In the genomic region with DNA sequence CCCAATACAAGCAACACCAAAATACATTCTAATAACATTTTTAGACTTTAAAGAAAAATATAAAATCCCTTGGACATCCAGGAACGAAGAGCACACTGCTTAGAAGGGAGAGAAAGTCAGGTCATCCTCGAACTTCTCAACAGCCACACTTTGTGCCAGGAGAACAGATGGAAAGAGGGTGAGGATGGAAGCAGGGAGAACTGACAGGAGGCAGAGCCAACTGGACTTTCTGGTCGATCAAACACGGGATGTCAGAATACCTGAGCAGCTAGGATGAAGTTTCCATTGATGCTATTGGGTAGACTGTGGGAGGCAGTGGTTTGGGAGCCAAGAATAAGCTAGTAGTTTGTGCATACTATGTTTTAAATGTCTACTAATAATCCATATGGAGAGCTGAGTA, we compare ENCODE assay signal across 17 cellular contexts.
DNase-seq lines count a peak whose midpoint lies in the region; FAIRE-seq and TF ChIP-seq lines count a peak whose summit lies in the region.
"Had no signal": no experiment of that assay in that cellular context is flagged by ENCODE, and none has a peak within 500 bp of the region (broad histone marks: within the 10 kb centered on the region; RNA-seq: fewer than 3 reads in every experiment).

No MANE protein-coding gene starts in this region.

- H3K4me1 Mint-ChIP-seq in activated T-helper 1 cell treated with anti-CD3 and anti-CD28 coated beads, Interleukin-12 subunit alpha, Interleukin-12 subunit beta, Interleukin-2, Interleukin-4 antibody, amounts not matched to agents 30 ng/mL and 10 ng/mL and 1 ng/mL, durations not matched to agents 14 hours and 24 hours and 36 hours (ENCODE audit: low read depth): peaks cover 89% of the 10 kb centered on the region

- peaks cover 22% of the 10 kb centered on the region for H3K36me3 Mint-ChIP-seq in activated T-helper 1 cell treated with anti-CD3 and anti-CD28 coated beads, Interleukin-12 subunit alpha, Interleukin-12 subunit beta, Interleukin-2, Interleukin-4 antibody, amounts not matched to agents 30 ng/mL and 10 ng/mL and 1 ng/mL, durations not matched to agents 14 hours and 24 hours and 36 hours (ENCODE audit: low read depth)

- H3K27ac ChIP-seq in ACC112 (ENCODE audit: low read depth, low read length) (peak overlapping the region; percentile 81), keratinocyte (ENCODE audit: control insufficient read depth, insufficient read depth, low read length) (peak overlapping the region; percentile 64), ascending aorta (no peak overlapping the region)
- H3K27ac ChIP-seq: SK-N-MC had no signal

- H3K9me3 ChIP-seq in keratinocyte (ENCODE audit: control insufficient read depth, low read depth, low read length) (no peaks in the 10 kb centered on the region), ascending aorta (peaks cover 0 to 5% of the 10 kb centered on the region in 2 donors)
- H3K9me3 ChIP-seq: suprapubic skin had no signal

- intact Hi-C loops in activated T-helper 1 cell treated with anti-CD3 and anti-CD28 coated beads, Interleukin-12 subunit alpha, Interleukin-12 subunit beta, Interleukin-2, Interleukin-4 antibody, amounts not matched to agents 30 ng/mL and 10 ng/mL and 1 ng/mL, durations not matched to agents 14 hours and 24 hours and 36 hours (cut with micrococcal nuclease): no loop called here
- intact Hi-C loops in ascending aorta (cut with DNase I): no loop called here

- no peaks in the 10 kb centered on the region for H3K79me2 ChIP-seq in ACC112 (ENCODE audit: control insufficient read depth, insufficient read depth, low read length, unreplicated experiment)
- H3K79me2 ChIP-seq in keratinocyte (ENCODE audit: control insufficient read depth, insufficient read depth, low read length): no peaks in the 10 kb centered on the region

- H3K4me3 ChIP-seq in ACC112 (ENCODE audit: low read depth, low read length) (no peak overlapping the region), keratinocyte (ENCODE audit: control insufficient read depth in 2 of 3, extremely low read depth in 1 of 3, insufficient read depth in 2 of 3, low read depth in 1 of 3, low read length in 3 of 3) (no peak overlapping the region), ascending aorta (no peak overlapping the region)
- H3K4me3 ChIP-seq: SK-N-MC, suprapubic skin had no signal

- in situ Hi-C loops in G401 (cut with HindIII; ENCODE audit: low sequenced_read_pairs): no loop called here

- H3K4me2 ChIP-seq in keratinocyte (ENCODE audit: control insufficient read depth, extremely low read depth, insufficient read depth, low read depth, low read length): no peak overlapping the region

- peaks cover 23% of the 10 kb centered on the region for H3K9me3 Mint-ChIP-seq in activated T-helper 1 cell treated with anti-CD3 and anti-CD28 coated beads, Interleukin-12 subunit alpha, Interleukin-12 subunit beta, Interleukin-2, Interleukin-4 antibody, amounts not matched to agents 30 ng/mL and 10 ng/mL and 1 ng/mL, durations not matched to agents 14 hours and 24 hours and 36 hours

- TF ChIP-seq CTCF in keratinocyte (optimal IDR thresholded peaks at IDR 0.05 in 1 of 3, IDR thresholded peaks at IDR 0.05 in 1 of 3, conservative IDR thresholded peaks at IDR 0.05 in 1 of 3; ENCODE audit: extremely low read depth in 1 of 3, insufficient read depth in 2 of 3, low read length in 3 of 3) (no peak), ascending aorta (IDR thresholded peaks at IDR 0.05) (no peak)

- H3K36me3 ChIP-seq in ACC112 (ENCODE audit: insufficient read depth, low read length) (no peaks in the 10 kb centered on the region), keratinocyte (ENCODE audit: control insufficient read depth in 2 of 2, extremely low read depth in 1 of 2, insufficient read depth in 2 of 2, low read length in 2 of 2) (no peaks in the 10 kb centered on the region), ascending aorta (no peaks in the 10 kb centered on the region)
- H3K36me3 ChIP-seq: suprapubic skin had no signal

- H4K20me1 ChIP-seq in keratinocyte (ENCODE audit: control insufficient read depth, extremely low read depth, insufficient read depth, low read length): no peaks in the 10 kb centered on the region

- peak overlapping the region; percentile 95 for H3K27ac Mint-ChIP-seq in activated T-helper 1 cell treated with anti-CD3 and anti-CD28 coated beads, Interleukin-12 subunit alpha, Interleukin-12 subunit beta, Interleukin-2, Interleukin-4 antibody, amounts not matched to agents 30 ng/mL and 10 ng/mL and 1 ng/mL, durations not matched to agents 14 hours and 24 hours and 36 hours
- H3K27ac Mint-ChIP-seq: B cell had no signal

- no peak overlapping the region for H3K4me3 Mint-ChIP-seq in activated T-helper 1 cell treated with anti-CD3 and anti-CD28 coated beads, Interleukin-12 subunit alpha, Interleukin-12 subunit beta, Interleukin-2, Interleukin-4 antibody, amounts not matched to agents 30 ng/mL and 10 ng/mL and 1 ng/mL, durations not matched to agents 14 hours and 24 hours and 36 hours
- H3K4me3 Mint-ChIP-seq: B cell had no signal

- H3K4me1 ChIP-seq in ACC112 (ENCODE audit: control insufficient read depth, insufficient read depth, low read length, unreplicated experiment): peaks cover 33% of the 10 kb centered on the region
- peaks cover 42% of the 10 kb centered on the region for H3K4me1 ChIP-seq in keratinocyte (ENCODE audit: control insufficient read depth, extremely low read depth, insufficient read depth, low read length)
- H3K4me1 ChIP-seq in ascending aorta: peaks cover 0 to 4% of the 10 kb centered on the region in 2 donors

- no peaks in the 10 kb centered on the region for H3K9me1 ChIP-seq in keratinocyte (ENCODE audit: control insufficient read depth, extremely low read depth, insufficient read depth, low read length)

- H3K9ac ChIP-seq in keratinocyte (ENCODE audit: control insufficient read depth, extremely low read depth, insufficient read depth, low read length): peak overlapping the region; percentile 18

- H3K27me3 ChIP-seq in ACC112 (ENCODE audit: insufficient read depth, low read length) (no peaks in the 10 kb centered on the region), keratinocyte (ENCODE audit: control insufficient read depth, extremely low read depth, insufficient read depth, low read length) (no peaks in the 10 kb centered on the region), ascending aorta (no peaks in the 10 kb centered on the region)
- H3K27me3 ChIP-seq: suprapubic skin had no signal

- H3K27me3 Mint-ChIP-seq in activated T-helper 1 cell treated with anti-CD3 and anti-CD28 coated beads, Interleukin-12 subunit alpha, Interleukin-12 subunit beta, Interleukin-2, Interleukin-4 antibody, amounts not matched to agents 30 ng/mL and 10 ng/mL and 1 ng/mL, durations not matched to agents 14 hours and 24 hours and 36 hours (ENCODE audit: insufficient read depth): no peaks in the 10 kb centered on the region
- H3K27me3 Mint-ChIP-seq: B cell had no signal

- dilution Hi-C loops in keratinocyte (cut with MboI; ENCODE audit: extremely low pct_ligation_motif_present, low sequenced_read_pairs): no loop called here

- H2AFZ ChIP-seq in ACC112 (ENCODE audit: low read length, unreplicated experiment) (no peak overlapping the region), keratinocyte (ENCODE audit: control insufficient read depth, low read length) (no peak overlapping the region)

- FAIRE-seq in keratinocyte (lab: Jason Lieb, UNC): no peak
- FAIRE-seq: G401.6 had no signal

- DNase-seq in G401 (ENCODE audit: low spot score) (peak; percentile 73), keratinocyte (ENCODE audit: low read depth, low spot score) (no peak), nucleus accumbens (lab: John Stamatoyannopoulos, UW) (no peak), ascending aorta (ENCODE audit: low spot score in 2 of 2) (no peak), foreskin melanocyte (no peak)
- no peak for DNase-seq in activated T-helper 1 cell treated with anti-CD3 and anti-CD28 coated beads, Interleukin-12 subunit alpha, Interleukin-12 subunit beta, Interleukin-2, Interleukin-4 antibody, amounts not matched to agents 30 ng/mL and 10 ng/mL and 1 ng/mL, durations not matched to agents 14 hours and 24 hours and 36 hours (ENCODE audit: low spot score)
- DNase-seq: activated CD4-positive, CD25-positive, alpha-beta regulatory T cell treated with anti-CD3 and anti-CD28 coated beads, Interleukin-2, amount 50 U/mL, for 72 hours; effector CD8-positive, alpha-beta T cell; left ventricle myocardium superior; OCI-M1; stimulated activated CD4-positive, alpha-beta T cell treated with anti-CD3 and anti-CD28 coated beads, Interleukin-4, amount 100 ng/mL, for 1 hour; T1000 had no signal

Comparison
In these comparisons a context has a peak if more than half of its experiments do, and no peak if none do; other contexts are left out.
1. H3K27ac ChIP-seq: peak in ACC112 (single experiment) and keratinocyte (single experiment); none in ascending aorta (0 of 2).